Comparison of ENCODE assay signal across 18 cellular contexts in genomic region chr9:135034106-135034505, GRCh38. TPM values are rescaled to one million over a fixed set of nuclear protein-coding genes. Genes with fewer than 3 reads are reported as not detected.
"Had no signal": no experiment of that assay in that cellular context is flagged by ENCODE, and none has a peak within 500 bp of the region (broad histone marks: within the 10 kb centered on the region; RNA-seq: fewer than 3 reads in every experiment).

No MANE protein-coding gene starts in this region.

- H3K27ac ChIP-seq: esophagus squamous epithelium, gastroesophageal sphincter, ovary, uterus had no signal

- H3K4me1 Mint-ChIP-seq: stimulated activated effector memory CD8-positive, alpha-beta T cell treated with anti-CD3 and anti-CD28 coated beads, Interleukin-12 subunit alpha, Interleukin-12 subunit beta, amount 100 ng/mL, for 72 hours had no signal

- H3K27me3 Mint-ChIP-seq: stimulated activated naive CD8-positive, alpha-beta T cell treated with anti-CD3 and anti-CD28 coated beads, Interleukin-15, Interleukin-2, amounts not matched to agents 100 ng/mL and 50 ng/mL, for 24 hours had no signal

- H3K36me3 Mint-ChIP-seq: naive B cell; stimulated activated effector memory CD8-positive, alpha-beta T cell treated with anti-CD3 and anti-CD28 coated beads, Interleukin-12 subunit alpha, Interleukin-12 subunit beta, amount 100 ng/mL, for 72 hours had no signal

- H3K9me3 Mint-ChIP-seq: stimulated activated effector memory CD8-positive, alpha-beta T cell treated with anti-CD3 and anti-CD28 coated beads, Interleukin-12 subunit alpha, Interleukin-12 subunit beta, amount 100 ng/mL, for 72 hours; stimulated activated naive CD8-positive, alpha-beta T cell treated with anti-CD3 and anti-CD28 coated beads, Interleukin-15, Interleukin-2, amounts not matched to agents 100 ng/mL and 50 ng/mL, for 24 hours had no signal

- H3K27ac Mint-ChIP-seq: naive B cell; progenitor cell of endocrine pancreas; stimulated activated effector memory CD8-positive, alpha-beta T cell treated with anti-CD3 and anti-CD28 coated beads, Interleukin-12 subunit alpha, Interleukin-12 subunit beta, amount 100 ng/mL, for 72 hours; stimulated activated naive CD8-positive, alpha-beta T cell treated with anti-CD3 and anti-CD28 coated beads, Interleukin-15, Interleukin-2, amounts not matched to agents 100 ng/mL and 50 ng/mL, for 24 hours had no signal

- DNase-seq: dermis blood vessel endothelial cell; esophagus squamous epithelium; foreskin fibroblast; hippocampal formation; mesenchymal stem cell; naive B cell; stimulated activated CD4-positive, alpha-beta T cell treated with anti-CD3 and anti-CD28 coated beads, Interleukin-4, amount 100 ng/mL, for 1 hour; stimulated activated CD8-positive, alpha-beta memory T cell treated with anti-CD3 and anti-CD28 coated beads, Interleukin-4, amount 100 ng/mL, for 48 hours; trophoblast cell had no signal

- ATAC-seq: gastroesophageal sphincter; left ventricle myocardium superior; right cardiac atrium; stimulated activated effector memory CD8-positive, alpha-beta T cell treated with anti-CD3 and anti-CD28 coated beads, Interleukin-12 subunit alpha, Interleukin-12 subunit beta, amount 100 ng/mL, for 72 hours had no signal

- H3K9me3 ChIP-seq: esophagus squamous epithelium, gastroesophageal sphincter, ovary, uterus had no signal

- H3K27me3 ChIP-seq: ovary, uterus had no signal

- H3K4me3 Mint-ChIP-seq: stimulated activated effector memory CD8-positive, alpha-beta T cell treated with anti-CD3 and anti-CD28 coated beads, Interleukin-12 subunit alpha, Interleukin-12 subunit beta, amount 100 ng/mL, for 72 hours; stimulated activated naive CD8-positive, alpha-beta T cell treated with anti-CD3 and anti-CD28 coated beads, Interleukin-15, Interleukin-2, amounts not matched to agents 100 ng/mL and 50 ng/mL, for 24 hours had no signal

- H3K4me1 ChIP-seq: gastroesophageal sphincter, uterus had no signal

RNA-seq across cellular contexts. Expression of gene OLFM1, which starts 53.4 kb away (rescaled TPM):
- total RNA-seq: epithelial cell of proximal tubule had no signal
